Comparison of ENCODE assay signal across 26 cellular contexts in the genomic region with DNA sequence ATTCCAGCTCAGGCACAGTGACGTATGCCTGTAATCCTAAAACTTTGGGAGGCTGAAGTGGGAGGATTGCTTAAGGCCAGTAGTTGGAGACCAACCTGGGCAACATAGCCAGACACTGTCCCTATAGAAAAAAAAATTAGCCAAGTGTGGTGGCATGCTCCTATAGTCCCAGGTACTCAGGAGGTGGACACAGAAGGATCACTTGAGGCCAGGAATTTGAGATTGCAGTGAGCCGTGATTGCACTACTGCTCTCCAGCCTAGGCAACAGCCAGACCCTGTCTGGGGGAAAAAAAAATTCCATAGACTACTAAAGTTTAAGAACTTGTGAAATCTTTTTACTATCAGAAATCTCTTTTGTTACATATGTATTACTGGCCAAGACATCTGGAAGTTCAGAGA.
"Had no signal": no experiment of that assay in that cellular context is flagged by ENCODE, and none has a peak within 500 bp of the region (broad histone marks: within the 10 kb centered on the region; RNA-seq: fewer than 3 reads in every experiment).

No MANE protein-coding gene starts in this region.

- H3K27me3 ChIP-seq: esophagus muscularis mucosa, neutrophil, right atrium auricular region, sigmoid colon, stomach, testis, tibial nerve had no signal

- DNase-seq: central memory CD4-positive, alpha-beta T cell; effector memory CD4-positive, alpha-beta T cell; hypothalamus; immature natural killer cell; islet precursor cell; left colon; left ventricle myocardium superior; mesenchymal stem cell; mucosa of descending colon; naive B cell; sigmoid colon; stimulated activated CD4-positive, alpha-beta T cell treated with anti-CD3 and anti-CD28 coated beads, Interleukin-2, amount 100 ng/mL, for 24 hours; stimulated activated CD4-positive, alpha-beta T cell treated with anti-CD3 and anti-CD28 coated beads, Interleukin-4, amount 100 ng/mL, for 24 hours; stimulated activated naive CD4-positive, alpha-beta T cell treated with Interleukin-2 at 50 U/mL for 16 hours; stomach; testis had no signal

- ATAC-seq: left ventricle myocardium superior; natural killer cell treated with Interleukin-12 subunit alpha and Interleukin-12 subunit beta and Interleukin-15 and Interleukin-18, amount 100 ng/mL, for 72 hours; stimulated activated effector memory CD8-positive, alpha-beta T cell treated with anti-CD3 and anti-CD28 coated beads, Interleukin-12 subunit alpha, Interleukin-12 subunit beta, amount 100 ng/mL, for 72 hours had no signal

- H3K9me3 ChIP-seq: esophagus muscularis mucosa, mucosa of descending colon, neutrophil, right atrium auricular region, sigmoid colon, stomach, testis, tibial nerve had no signal

- H3K9ac ChIP-seq: parathyroid adenoma had no signal

- FAIRE-seq: colon, endothelial cell of umbilical vein, frontal cortex had no signal

- H3K4me3 ChIP-seq: esophagus muscularis mucosa, mucosa of descending colon, right atrium auricular region, sigmoid colon, stomach, testis, tibial nerve had no signal

- H3K4me1 ChIP-seq: testis had no signal

- H3K27ac ChIP-seq: esophagus muscularis mucosa, neutrophil, parathyroid adenoma, right atrium auricular region, stomach, testis, tibial nerve had no signal
